In genomic region chr3:127708837-127709236, GRCh38 we compare ENCODE assay signal across 16 cellular contexts. TPM values are rescaled to one million over a fixed set of nuclear protein-coding genes. Genes with fewer than 3 reads are reported as not detected.
DNase-seq lines count a peak whose midpoint lies in the region; ATAC-seq and TF ChIP-seq lines count a peak whose summit lies in the region.
"Had no signal": no experiment of that assay in that cellular context is flagged by ENCODE, and none has a peak within 500 bp of the region (broad histone marks: within the 10 kb centered on the region; RNA-seq: fewer than 3 reads in every experiment).

No MANE protein-coding gene starts in this region.

- no peaks in the 10 kb centered on the region for H3F3A ChIP-seq in neural cell (ENCODE audit: insufficient read depth, low read length, poor library complexity, severe bottlenecking)

- peak overlapping the region; percentile 24 for H3K9ac ChIP-seq in neural cell (ENCODE audit: low read length)

- no peak overlapping the region for H3K4me2 ChIP-seq in neural cell (ENCODE audit: low read length)

- H3K9me3 ChIP-seq in heart right ventricle (peaks cover 0 to 6% (median 0%) of the 10 kb centered on the region in 11 donors), neural cell (ENCODE audit: low read length) (no peaks in the 10 kb centered on the region)

- H2AFZ ChIP-seq in neural cell (ENCODE audit: low read depth, low read length) = no peak overlapping the region

- ATAC-seq in heart right ventricle = no peak
- no peak for ATAC-seq in left ventricle myocardium superior
- no peak for ATAC-seq in GM18511 (IDR thresholded peaks at IDR 0.05; ENCODE audit: unreplicated experiment)
- ATAC-seq: HCT116, PC-3 had no signal

- H3K79me2 ChIP-seq in neural cell (replicated peaks; ENCODE audit: insufficient read depth, low read length) = no peaks in the 10 kb centered on the region

- TF ChIP-seq EP300 in neural cell (conservative IDR thresholded peaks at IDR 0.05; ENCODE audit: poor library complexity, severe bottlenecking) = no peak

- peaks cover 11 to 87% (median 64%) of the 10 kb centered on the region in 9 donors for H3K4me1 ChIP-seq in heart right ventricle

- H3K36me3 ChIP-seq in heart right ventricle (peaks cover 0 to 66% (median 4%) of the 10 kb centered on the region in 9 donors), neural cell (ENCODE audit: insufficient read depth, low read length) (no peaks in the 10 kb centered on the region)

- intact Hi-C loops in heart right ventricle (cut with DNase I) (no loop called here), left ventricle myocardium superior (cut with micrococcal nuclease) (no loop called here)

- H3K27ac ChIP-seq in heart right ventricle = peak overlapping the region; percentile 35 to 99 (median 77)
- peak overlapping the region; percentile 87 for H3K27ac ChIP-seq in caudate nucleus (ENCODE audit: low read depth, low read length)
- H3K27ac ChIP-seq in neural cell (ENCODE audit: low read length) = peak overlapping the region; percentile 64
- peak overlapping the region; percentile 85 for H3K27ac ChIP-seq in temporal lobe (ENCODE audit: low read depth, low read length)

- no peaks in the 10 kb centered on the region for H4K20me1 ChIP-seq in neural cell (ENCODE audit: insufficient read depth)

- no peak overlapping the region for H3K4me3 ChIP-seq in heart right ventricle
- no peak overlapping the region for H3K4me3 ChIP-seq in neural cell (ENCODE audit: low read length)

- 86% methylated on average over 2 of the region's 2 CpGs for WGBS in heart right ventricle, 2 donors

- H3K9me2 ChIP-seq in neural cell (ENCODE audit: insufficient read depth, low read length) = no peaks in the 10 kb centered on the region

- DNase-seq in heart right ventricle (no peak), left ventricle myocardium superior (no peak), caudate nucleus (lab: John Stamatoyannopoulos, UW) (no peak), GM10266 (ENCODE audit: extremely low spot score) (no peak), activated T-cell treated with anti-CD3 and anti-CD28 coated beads for 4 hours (no peak)
- DNase-seq: C1 segment of cervical spinal cord, DMS53, NCI-H1436, NCI-H2107, NCI-H345, NCI-H526 treated with DMSO at 0.1 percent for 48 hours, PC-3 had no signal

- no peak for TF ChIP-seq RAD21 in neural cell (conservative IDR thresholded peaks at IDR 0.05)

- no peak for TF ChIP-seq CTCF in heart right ventricle (IDR thresholded peaks at IDR 0.05)
- no peak for TF ChIP-seq CTCF in neural cell (IDR thresholded peaks at IDR 0.05; ENCODE audit: poor library complexity, severe bottlenecking)
- no peak for TF ChIP-seq CTCF in GM10266 (IDR thresholded peaks at IDR 0.05; ENCODE audit: control insufficient read depth, insufficient read depth, low read depth, missing control alignments)

- H3K27me3 ChIP-seq in heart right ventricle = no peaks in the 10 kb centered on the region
- no peaks in the 10 kb centered on the region for H3K27me3 ChIP-seq in neural cell (ENCODE audit: insufficient read depth, low read depth, low read length)

TF ChIP-seq in neural cell, 6 proteins besides CTCF, POLR2A, EP300 and RAD21:
- no peak for TF ChIP-seq EZH2 (IDR thresholded peaks at IDR 0.05; ENCODE audit: borderline replicate concordance, insufficient read depth, low read length, poor library complexity, severe bottlenecking)
- TF ChIP-seq TAF1 (IDR thresholded peaks at IDR 0.05; ENCODE audit: low read depth) = no peak
- TF ChIP-seq SMC3 (conservative IDR thresholded peaks at IDR 0.05; ENCODE audit: poor library complexity) = no peak
- TF ChIP-seq MXI1 (conservative IDR thresholded peaks at IDR 0.05; ENCODE audit: poor library complexity, severe bottlenecking) = no peak
- no peak for TF ChIP-seq POLR2AphosphoS5 (IDR thresholded peaks at IDR 0.05)
- TF ChIP-seq, protein P1, sequence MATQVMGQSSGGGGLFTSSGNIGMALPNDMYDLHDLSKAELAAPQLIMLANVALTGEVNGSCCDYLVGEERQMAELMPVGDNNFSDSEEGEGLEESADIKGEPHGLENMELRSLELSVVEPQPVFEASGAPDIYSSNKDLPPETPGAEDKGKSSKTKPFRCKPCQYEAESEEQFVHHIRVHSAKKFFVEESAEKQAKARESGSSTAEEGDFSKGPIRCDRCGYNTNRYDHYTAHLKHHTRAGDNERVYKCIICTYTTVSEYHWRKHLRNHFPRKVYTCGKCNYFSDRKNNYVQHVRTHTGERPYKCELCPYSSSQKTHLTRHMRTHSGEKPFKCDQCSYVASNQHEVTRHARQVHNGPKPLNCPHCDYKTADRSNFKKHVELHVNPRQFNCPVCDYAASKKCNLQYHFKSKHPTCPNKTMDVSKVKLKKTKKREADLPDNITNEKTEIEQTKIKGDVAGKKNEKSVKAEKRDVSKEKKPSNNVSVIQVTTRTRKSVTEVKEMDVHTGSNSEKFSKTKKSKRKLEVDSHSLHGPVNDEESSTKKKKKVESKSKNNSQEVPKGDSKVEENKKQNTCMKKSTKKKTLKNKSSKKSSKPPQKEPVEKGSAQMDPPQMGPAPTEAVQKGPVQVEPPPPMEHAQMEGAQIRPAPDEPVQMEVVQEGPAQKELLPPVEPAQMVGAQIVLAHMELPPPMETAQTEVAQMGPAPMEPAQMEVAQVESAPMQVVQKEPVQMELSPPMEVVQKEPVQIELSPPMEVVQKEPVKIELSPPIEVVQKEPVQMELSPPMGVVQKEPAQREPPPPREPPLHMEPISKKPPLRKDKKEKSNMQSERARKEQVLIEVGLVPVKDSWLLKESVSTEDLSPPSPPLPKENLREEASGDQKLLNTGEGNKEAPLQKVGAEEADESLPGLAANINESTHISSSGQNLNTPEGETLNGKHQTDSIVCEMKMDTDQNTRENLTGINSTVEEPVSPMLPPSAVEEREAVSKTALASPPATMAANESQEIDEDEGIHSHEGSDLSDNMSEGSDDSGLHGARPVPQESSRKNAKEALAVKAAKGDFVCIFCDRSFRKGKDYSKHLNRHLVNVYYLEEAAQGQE (IDR thresholded peaks at IDR 0.05; ENCODE audit: borderline replicate concordance) = no peak

RNA-seq across cellular contexts. Expression of gene ABTB1, which starts 36.1 kb away (rescaled TPM):
- total RNA-seq in heart right ventricle (10 to 100 TPM; 19.6 to 47.9 (median 23.9) TPM), left ventricle myocardium superior (34.2 TPM), temporal lobe (8.4 TPM)
- polyA plus RNA-seq in heart right ventricle (10 to 100 TPM; 36.0 to 56.3 TPM), neural cell (2.0 and 4.3 TPM in 2 replicates)
- 4.9 and 6.6 TPM in 2 replicates for polyA minus RNA-seq in neural cell
